ENCODE assay signal across 23 cellular contexts in genomic region chr3:56664823-56665222, GRCh38.
"Had no signal": no experiment of that assay in that cellular context is flagged by ENCODE, and none has a peak within 500 bp of the region (broad histone marks: within the 10 kb centered on the region; RNA-seq: fewer than 3 reads in every experiment).

No MANE protein-coding gene starts in this region.

- H3K4me3 Mint-ChIP-seq: activated CD4-positive, alpha-beta memory T cell treated with anti-CD3 and anti-CD28 coated beads, Interleukin-2, amount 10 ng/mL, durations not matched to agents 7 days and 5 days; activated T-cell treated with anti-CD3 and anti-CD28 coated beads, Interleukin-2, amount 50 U/mL, for 4 hours; central memory CD8-positive, alpha-beta T cell; mesothelial cell of epicardium; natural killer cell treated with Interleukin-12 subunit alpha and Interleukin-12 subunit beta and Interleukin-15 and Interleukin-18, amount 100 ng/mL, for 72 hours; T-helper 1 cell treated with Interleukin-12 subunit alpha and Interleukin-12 subunit beta and Interleukin-4 antibody, amounts not matched to agents 30 μg/mL and 1 μg/mL, for 36 hours had no signal

- ATAC-seq: activated naive CD4-positive, alpha-beta T cell treated with anti-CD3 and anti-CD28 coated beads, Interleukin-2, amount 50 U/mL, for 72 hours; activated T-cell treated with anti-CD3 and anti-CD28 coated beads, Interleukin-2, amount 50 U/mL, for 4 hours; left ventricle myocardium superior; natural killer cell treated with Interleukin-12 subunit alpha and Interleukin-12 subunit beta and Interleukin-15 and Interleukin-18, amount 100 ng/mL, for 72 hours had no signal

- H3K27me3 Mint-ChIP-seq: activated CD4-positive, alpha-beta memory T cell treated with anti-CD3 and anti-CD28 coated beads, Interleukin-2, amount 10 ng/mL, durations not matched to agents 7 days and 5 days; central memory CD8-positive, alpha-beta T cell; natural killer cell treated with Interleukin-12 subunit alpha and Interleukin-12 subunit beta and Interleukin-15 and Interleukin-18, amount 100 ng/mL, for 72 hours; progenitor cell of endocrine pancreas had no signal

- H3K27me3 ChIP-seq: esophagus muscularis mucosa, sigmoid colon, testis, uterus had no signal

- DNase-seq: activated CD4-positive, alpha-beta memory T cell treated with anti-CD3 and anti-CD28 coated beads, Interleukin-2, amount 10 ng/mL, durations not matched to agents 7 days and 5 days; activated CD4-positive, alpha-beta T cell treated with anti-CD3 and anti-CD28 coated beads for 4 hours; activated CD4-positive, CD25-positive, alpha-beta regulatory T cell; activated effector memory CD4-positive, alpha-beta T cell treated with Interleukin-2 at 50 U/mL for 16 hours; activated T-cell treated with anti-CD3 and anti-CD28 coated beads, Interleukin-2, amount 50 U/mL, for 4 hours; effector memory CD4-positive, alpha-beta T cell; hippocampal formation; left ventricle myocardium superior; mammary epithelial cell; retina; sigmoid colon; stimulated activated CD4-positive, alpha-beta T cell treated with anti-CD3 and anti-CD28 coated beads, Interleukin-15, amount 100 ng/mL, for 24 hours; stimulated activated naive CD4-positive, alpha-beta T cell; testis; trophoblast cell; uterus had no signal

- H3K9me3 Mint-ChIP-seq: activated CD4-positive, alpha-beta memory T cell treated with anti-CD3 and anti-CD28 coated beads, Interleukin-2, amount 10 ng/mL, durations not matched to agents 7 days and 5 days; activated naive CD4-positive, alpha-beta T cell treated with anti-CD3 and anti-CD28 coated beads, Interleukin-2, amount 50 U/mL, for 72 hours; activated T-cell treated with anti-CD3 and anti-CD28 coated beads, Interleukin-2, amount 50 U/mL, for 4 hours; central memory CD8-positive, alpha-beta T cell; mesothelial cell of epicardium; natural killer cell treated with Interleukin-12 subunit alpha and Interleukin-12 subunit beta and Interleukin-15 and Interleukin-18, amount 100 ng/mL, for 72 hours; T-helper 1 cell treated with Interleukin-12 subunit alpha and Interleukin-12 subunit beta and Interleukin-4 antibody, amounts not matched to agents 30 μg/mL and 1 μg/mL, for 36 hours had no signal

- H3K27ac Mint-ChIP-seq: activated CD4-positive, alpha-beta memory T cell treated with anti-CD3 and anti-CD28 coated beads, Interleukin-2, amount 10 ng/mL, durations not matched to agents 7 days and 5 days; mesothelial cell of epicardium; progenitor cell of endocrine pancreas; T-helper 1 cell treated with Interleukin-12 subunit alpha and Interleukin-12 subunit beta and Interleukin-4 antibody, amounts not matched to agents 30 μg/mL and 1 μg/mL, for 36 hours had no signal

- H3K27ac ChIP-seq: esophagus muscularis mucosa, sigmoid colon, testis, uterus had no signal

- H3K9me3 ChIP-seq: esophagus muscularis mucosa, sigmoid colon, testis, uterus had no signal
